ENCODE assay signal across 23 cellular contexts in genomic region chr3:122991236-122991985, GRCh38. TPM values are rescaled to one million over a fixed set of nuclear protein-coding genes. Genes with fewer than 3 reads are reported as not detected.
"Had no signal": no experiment of that assay in that cellular context is flagged by ENCODE, and none has a peak within 500 bp of the region (broad histone marks: within the 10 kb centered on the region; RNA-seq: fewer than 3 reads in every experiment).

No MANE protein-coding gene starts in this region.

- H3K36me3 Mint-ChIP-seq: activated naive CD4-positive, alpha-beta T cell treated with anti-CD3 and anti-CD28 coated beads, Interleukin-2, amount 10 ng/mL, durations not matched to agents 7 days and 5 days had no signal

- H3K27ac ChIP-seq: brain microvascular endothelial cell, esophagus muscularis mucosa, pancreas, psoas muscle, right atrium auricular region, tibial artery, uterus, VCaP had no signal

- H3K27me3 ChIP-seq: pancreas, right atrium auricular region, uterus had no signal

- H3K9me3 Mint-ChIP-seq: activated CD4-positive, alpha-beta memory T cell treated with anti-CD3 and anti-CD28 coated beads, Interleukin-2, amount 10 ng/mL, durations not matched to agents 7 days and 5 days; activated CD4-positive, alpha-beta T cell treated with anti-CD3 and anti-CD28 coated beads, Interleukin-2, amount 10 ng/mL, durations not matched to agents 24 days and 14 days; activated naive CD4-positive, alpha-beta T cell treated with anti-CD3 and anti-CD28 coated beads, Interleukin-2, amount 10 ng/mL, durations not matched to agents 7 days and 5 days; activated T-cell treated with anti-CD3 and anti-CD28 coated beads, Interleukin-2, amount 50 U/mL, for 72 hours; effector memory CD8-positive, alpha-beta T cell; nephron; stimulated activated naive CD8-positive, alpha-beta T cell treated with anti-CD3 and anti-CD28 coated beads, Interleukin-15, Interleukin-2, amounts not matched to agents 100 ng/mL and 50 ng/mL, for 24 hours; T-helper 2 cell treated with Interferon-gamma antibody and Interleukin-4, amounts not matched to agents 5 μg/mL and 100 μg/mL, for 36 hours had no signal

- H3K27ac Mint-ChIP-seq: activated CD4-positive, alpha-beta memory T cell treated with anti-CD3 and anti-CD28 coated beads, Interleukin-2, amount 10 ng/mL, durations not matched to agents 7 days and 5 days; activated CD4-positive, alpha-beta T cell treated with anti-CD3 and anti-CD28 coated beads, Interleukin-2, amount 10 ng/mL, durations not matched to agents 24 days and 14 days; activated naive CD4-positive, alpha-beta T cell treated with anti-CD3 and anti-CD28 coated beads, Interleukin-2, amount 10 ng/mL, durations not matched to agents 7 days and 5 days; activated T-cell treated with anti-CD3 and anti-CD28 coated beads, Interleukin-2, amount 50 U/mL, for 72 hours; effector memory CD8-positive, alpha-beta T cell; stimulated activated naive CD8-positive, alpha-beta T cell treated with anti-CD3 and anti-CD28 coated beads, Interleukin-15, Interleukin-2, amounts not matched to agents 100 ng/mL and 50 ng/mL, for 24 hours; T-helper 2 cell treated with Interferon-gamma antibody and Interleukin-4, amounts not matched to agents 5 μg/mL and 100 μg/mL, for 36 hours had no signal

- ATAC-seq: activated CD4-positive, CD25-positive, alpha-beta regulatory T cell treated with anti-CD3 and anti-CD28 coated beads, Interleukin-2, amount 50 U/mL, for 24 hours; activated T-cell treated with anti-CD3 and anti-CD28 coated beads, Interleukin-2, amount 50 U/mL, for 72 hours; effector memory CD8-positive, alpha-beta T cell; pancreas; psoas muscle had no signal

- H3K36me3 ChIP-seq: brain microvascular endothelial cell, esophagus muscularis mucosa, pancreas, right atrium auricular region, tibial artery, uterus had no signal

- H3K9me3 ChIP-seq: esophagus muscularis mucosa, pancreas, psoas muscle, right atrium auricular region, tibial artery, uterus had no signal

- H3K4me3 Mint-ChIP-seq: activated CD4-positive, alpha-beta memory T cell treated with anti-CD3 and anti-CD28 coated beads, Interleukin-2, amount 10 ng/mL, durations not matched to agents 7 days and 5 days; activated CD4-positive, alpha-beta T cell treated with anti-CD3 and anti-CD28 coated beads, Interleukin-2, amount 10 ng/mL, durations not matched to agents 24 days and 14 days; activated naive CD4-positive, alpha-beta T cell treated with anti-CD3 and anti-CD28 coated beads, Interleukin-2, amount 10 ng/mL, durations not matched to agents 7 days and 5 days; activated T-cell treated with anti-CD3 and anti-CD28 coated beads, Interleukin-2, amount 50 U/mL, for 72 hours; effector memory CD8-positive, alpha-beta T cell; nephron; stimulated activated naive CD8-positive, alpha-beta T cell treated with anti-CD3 and anti-CD28 coated beads, Interleukin-15, Interleukin-2, amounts not matched to agents 100 ng/mL and 50 ng/mL, for 24 hours; T-helper 2 cell treated with Interferon-gamma antibody and Interleukin-4, amounts not matched to agents 5 μg/mL and 100 μg/mL, for 36 hours had no signal

- H3K4me3 ChIP-seq: esophagus muscularis mucosa, pancreas, psoas muscle, right atrium auricular region, tibial artery, uterus had no signal

- H3K4me1 Mint-ChIP-seq: activated CD4-positive, alpha-beta memory T cell treated with anti-CD3 and anti-CD28 coated beads, Interleukin-2, amount 10 ng/mL, durations not matched to agents 7 days and 5 days; activated CD4-positive, alpha-beta T cell treated with anti-CD3 and anti-CD28 coated beads, Interleukin-2, amount 10 ng/mL, durations not matched to agents 24 days and 14 days; activated naive CD4-positive, alpha-beta T cell treated with anti-CD3 and anti-CD28 coated beads, Interleukin-2, amount 10 ng/mL, durations not matched to agents 7 days and 5 days had no signal

- H3K4me1 ChIP-seq: pancreas, psoas muscle, uterus had no signal

- DNase-seq: activated CD4-positive, alpha-beta memory T cell treated with anti-CD3 and anti-CD28 coated beads, Interleukin-2, amount 10 ng/mL, durations not matched to agents 7 days and 5 days; activated CD4-positive, alpha-beta T cell treated with anti-CD3 and anti-CD28 coated beads, Interleukin-2, amount 10 ng/mL, durations not matched to agents 24 days and 14 days; activated effector memory CD4-positive, alpha-beta T cell treated with Interleukin-2 at 50 U/mL for 16 hours; activated naive CD4-positive, alpha-beta T cell treated with anti-CD3 and anti-CD28 coated beads, Interleukin-2, amount 10 ng/mL, durations not matched to agents 7 days and 5 days; activated T-cell treated with anti-CD3 and anti-CD28 coated beads, Interleukin-2, amount 50 U/mL, for 72 hours; aorta; brain microvascular endothelial cell; central memory CD4-positive, alpha-beta T cell; effector memory CD8-positive, alpha-beta T cell; head of caudate nucleus; midbrain; pancreas; stimulated activated CD4-positive, alpha-beta T cell treated with anti-CD3 and anti-CD28 coated beads, Interleukin-12 subunit alpha, Interleukin-12 subunit beta, amount 100 ng/mL, for 4 hours; tibial artery; uterus had no signal

RNA-seq across cellular contexts. Expression of gene SEMA5B, which starts 36.2 kb away (rescaled TPM):
- total RNA-seq: activated CD4-positive, alpha-beta T cell treated with anti-CD3 and anti-CD28 coated beads, Interleukin-2, amount 10 ng/mL, durations not matched to agents 24 days and 14 days; activated T-cell treated with anti-CD3 and anti-CD28 coated beads, Interleukin-2, amount 50 U/mL, for 72 hours had no signal
